In genomic region chr1:196661345-196661744, GRCh38 we compare ENCODE assay signal across 13 cellular contexts. TPM values are rescaled to one million over a fixed set of nuclear protein-coding genes. Genes with fewer than 3 reads are reported as not detected.
"Had no signal": no experiment of that assay in that cellular context is flagged by ENCODE, and none has a peak within 500 bp of the region (broad histone marks: within the 10 kb centered on the region; RNA-seq: fewer than 3 reads in every experiment).

No MANE protein-coding gene starts in this region.

- H3K4me1 Mint-ChIP-seq: nephron progenitor cell had no signal

- H3K27ac ChIP-seq: suprapubic skin, upper lobe of left lung had no signal

- H3K27me3 ChIP-seq: suprapubic skin, upper lobe of left lung had no signal

- H3K27ac Mint-ChIP-seq: activated naive CD4-positive, alpha-beta T cell treated with anti-CD3 and anti-CD28 coated beads, Interleukin-2, amount 50 U/mL, for 72 hours; brain; nephron progenitor cell had no signal

- H3K36me3 Mint-ChIP-seq: activated naive CD4-positive, alpha-beta T cell treated with anti-CD3 and anti-CD28 coated beads, Interleukin-2, amount 50 U/mL, for 72 hours; brain had no signal

- DNase-seq: activated CD4-positive, alpha-beta T cell treated with anti-CD3 and anti-CD28 coated beads, Interleukin-2, amount 50 U/mL, for 4 hours; activated effector memory CD4-positive, alpha-beta T cell treated with anti-CD3 and anti-CD28 coated beads, Interleukin-2, amount 50 U/mL, for 16 hours; activated T-cell treated with anti-CD3 and anti-CD28 coated beads, Interleukin-2, amount 50 U/mL, for 4 hours; left ventricle myocardium superior; stimulated activated CD4-positive, alpha-beta T cell treated with anti-CD3 and anti-CD28 coated beads, Interleukin-2, amount 100 ng/mL, for 48 hours; stimulated activated CD8-positive, alpha-beta memory T cell treated with anti-CD3 and anti-CD28 coated beads, Interleukin-4, amount 100 ng/mL, for 48 hours; stimulated activated naive CD8-positive, alpha-beta T cell treated with anti-CD3 and anti-CD28 coated beads, Interleukin-15, Interleukin-2, amounts not matched to agents 100 U/mL and 50 U/mL, for 24 hours; upper lobe of left lung had no signal

- ATAC-seq: activated T-cell treated with anti-CD3 and anti-CD28 coated beads, Interleukin-2, amount 50 U/mL, for 4 hours had no signal

- FAIRE-seq: keratinocyte had no signal

- H3K9me3 ChIP-seq: suprapubic skin, upper lobe of left lung had no signal

- H3K36me3 ChIP-seq: suprapubic skin, upper lobe of left lung had no signal

- H3K4me1 ChIP-seq: upper lobe of left lung had no signal

- H3K4me3 ChIP-seq: suprapubic skin had no signal

- H3K4me3 Mint-ChIP-seq: activated T-cell treated with anti-CD3 and anti-CD28 coated beads, Interleukin-2, amount 50 U/mL, for 4 hours; nephron progenitor cell had no signal

- H3K27me3 Mint-ChIP-seq: brain had no signal

- H3K9me3 Mint-ChIP-seq: activated naive CD4-positive, alpha-beta T cell treated with anti-CD3 and anti-CD28 coated beads, Interleukin-2, amount 50 U/mL, for 72 hours; activated T-cell treated with anti-CD3 and anti-CD28 coated beads, Interleukin-2, amount 50 U/mL, for 4 hours; brain; nephron progenitor cell had no signal

RNA-seq across cellular contexts. Expression of gene KCNT2, which starts 53.1 kb away (rescaled TPM):
- total RNA-seq: activated naive CD4-positive, alpha-beta T cell treated with anti-CD3 and anti-CD28 coated beads, Interleukin-2, amount 50 U/mL, for 72 hours; activated T-cell treated with anti-CD3 and anti-CD28 coated beads, Interleukin-2, amount 50 U/mL, for 4 hours had no signal
- polyA plus RNA-seq: keratinocyte had no signal
